Comparison of ENCODE assay signal across 3 cellular contexts in the genomic region with DNA sequence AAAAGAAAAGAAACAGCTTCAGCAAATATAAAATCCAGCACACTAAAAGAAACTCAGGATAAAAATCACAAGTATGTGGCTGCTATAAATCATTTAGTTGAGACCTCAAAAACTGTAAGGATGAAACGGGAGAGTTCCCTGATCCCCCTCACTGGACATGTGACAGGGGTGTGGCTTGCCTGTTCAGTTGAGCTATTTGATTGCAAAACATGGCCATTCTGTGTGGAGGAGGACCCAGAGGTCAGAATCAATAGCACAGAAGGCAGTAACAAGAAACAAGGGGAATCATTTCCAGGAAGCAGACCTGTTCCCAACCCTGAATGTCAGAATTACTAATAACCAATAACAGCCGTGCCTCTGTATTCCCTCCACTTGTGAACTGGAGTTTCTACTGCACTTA.
A peak's percentile ranks its signal among the peaks of the same experiment; 100 is the strongest.
TF ChIP-seq lines count a peak whose summit lies in the region.

No MANE protein-coding gene starts in this region.

TF ChIP-seq in liver, 16 proteins besides CTCF, POLR2A, EP300 and RAD21:
- TF ChIP-seq YY1 (IDR thresholded peaks at IDR 0.05) (no peak), MAX (IDR thresholded peaks at IDR 0.05) (no peak), HNF4G (IDR thresholded peaks at IDR 0.05) (no peak), TAF1 (conservative IDR thresholded peaks at IDR 0.05) (no peak), HNF4A (conservative IDR thresholded peaks at IDR 0.05) (peak; percentile 6 to 9)
- TF ChIP-seq, protein P1, sequence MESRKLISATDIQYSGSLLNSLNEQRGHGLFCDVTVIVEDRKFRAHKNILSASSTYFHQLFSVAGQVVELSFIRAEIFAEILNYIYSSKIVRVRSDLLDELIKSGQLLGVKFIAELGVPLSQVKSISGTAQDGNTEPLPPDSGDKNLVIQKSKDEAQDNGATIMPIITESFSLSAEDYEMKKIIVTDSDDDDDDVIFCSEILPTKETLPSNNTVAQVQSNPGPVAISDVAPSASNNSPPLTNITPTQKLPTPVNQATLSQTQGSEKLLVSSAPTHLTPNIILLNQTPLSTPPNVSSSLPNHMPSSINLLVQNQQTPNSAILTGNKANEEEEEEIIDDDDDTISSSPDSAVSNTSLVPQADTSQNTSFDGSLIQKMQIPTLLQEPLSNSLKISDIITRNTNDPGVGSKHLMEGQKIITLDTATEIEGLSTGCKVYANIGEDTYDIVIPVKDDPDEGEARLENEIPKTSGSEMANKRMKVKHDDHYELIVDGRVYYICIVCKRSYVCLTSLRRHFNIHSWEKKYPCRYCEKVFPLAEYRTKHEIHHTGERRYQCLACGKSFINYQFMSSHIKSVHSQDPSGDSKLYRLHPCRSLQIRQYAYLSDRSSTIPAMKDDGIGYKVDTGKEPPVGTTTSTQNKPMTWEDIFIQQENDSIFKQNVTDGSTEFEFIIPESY (IDR thresholded peaks at IDR 0.05), result no peak

TF ChIP-seq in HepG2, 621 proteins besides CTCF, POLR2A, EP300 and RAD21:
- TF ChIP-seq, protein P2, sequence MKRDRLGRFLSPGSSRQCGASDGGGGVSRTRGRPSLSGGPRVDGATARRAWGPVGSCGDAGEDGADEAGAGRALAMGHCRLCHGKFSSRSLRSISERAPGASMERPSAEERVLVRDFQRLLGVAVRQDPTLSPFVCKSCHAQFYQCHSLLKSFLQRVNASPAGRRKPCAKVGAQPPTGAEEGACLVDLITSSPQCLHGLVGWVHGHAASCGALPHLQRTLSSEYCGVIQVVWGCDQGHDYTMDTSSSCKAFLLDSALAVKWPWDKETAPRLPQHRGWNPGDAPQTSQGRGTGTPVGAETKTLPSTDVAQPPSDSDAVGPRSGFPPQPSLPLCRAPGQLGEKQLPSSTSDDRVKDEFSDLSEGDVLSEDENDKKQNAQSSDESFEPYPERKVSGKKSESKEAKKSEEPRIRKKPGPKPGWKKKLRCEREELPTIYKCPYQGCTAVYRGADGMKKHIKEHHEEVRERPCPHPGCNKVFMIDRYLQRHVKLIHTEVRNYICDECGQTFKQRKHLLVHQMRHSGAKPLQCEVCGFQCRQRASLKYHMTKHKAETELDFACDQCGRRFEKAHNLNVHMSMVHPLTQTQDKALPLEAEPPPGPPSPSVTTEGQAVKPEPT (CRISPR knock-in tag; IDR thresholded peaks at IDR 0.05; ENCODE audit: low read depth), result no peak
- TF ChIP-seq BCL3 (CRISPR knock-in tag; IDR thresholded peaks at IDR 0.05), result no peak
- no peak for TF ChIP-seq RBM22 (optimal IDR thresholded peaks at IDR 0.05; ENCODE audit: low read length)
- no peak for TF ChIP-seq RBFOX2 (IDR thresholded peaks at IDR 0.05; ENCODE audit: low read depth, low read length)
- no peak for TF ChIP-seq ZNF292 (CRISPR knock-in tag; IDR thresholded peaks at IDR 0.05; ENCODE audit: borderline replicate concordance, low read depth)
- TF ChIP-seq SMARCC2 (IDR thresholded peaks at IDR 0.05), result no peak
- TF ChIP-seq XBP1 (CRISPR knock-in tag; IDR thresholded peaks at IDR 0.05), result no peak
- no peak for TF ChIP-seq AHR (CRISPR knock-in tag; IDR thresholded peaks at IDR 0.05)
- no peak for TF ChIP-seq ZNF143 (CRISPR knock-in tag; IDR thresholded peaks at IDR 0.05)

TF ChIP-seq in K562, 482 proteins besides CTCF, POLR2A, EP300 and RAD21:
- TF ChIP-seq CEBPB (tag; IDR thresholded peaks at IDR 0.05), result peak; percentile 77
- TF ChIP-seq CHD1 (IDR thresholded peaks at IDR 0.05; ENCODE audit: low read length), result no peak
- TF ChIP-seq, protein P3, sequence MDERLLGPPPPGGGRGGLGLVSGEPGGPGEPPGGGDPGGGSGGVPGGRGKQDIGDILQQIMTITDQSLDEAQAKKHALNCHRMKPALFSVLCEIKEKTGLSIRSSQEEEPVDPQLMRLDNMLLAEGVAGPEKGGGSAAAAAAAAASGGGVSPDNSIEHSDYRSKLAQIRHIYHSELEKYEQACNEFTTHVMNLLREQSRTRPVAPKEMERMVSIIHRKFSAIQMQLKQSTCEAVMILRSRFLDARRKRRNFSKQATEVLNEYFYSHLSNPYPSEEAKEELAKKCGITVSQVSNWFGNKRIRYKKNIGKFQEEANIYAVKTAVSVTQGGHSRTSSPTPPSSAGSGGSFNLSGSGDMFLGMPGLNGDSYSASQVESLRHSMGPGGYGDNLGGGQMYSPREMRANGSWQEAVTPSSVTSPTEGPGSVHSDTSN (CRISPR knock-in tag; IDR thresholded peaks at IDR 0.05; ENCODE audit: low read depth), result no peak
- TF ChIP-seq, protein P3 (tag; conservative IDR thresholded peaks at IDR 0.05; ENCODE audit: low read depth), result no peak
- TF ChIP-seq GTF2B (IDR thresholded peaks at IDR 0.05; ENCODE audit: extremely low read depth, insufficient read length), result no peak
- TF ChIP-seq MEIS2 (IDR thresholded peaks at IDR 0.05; ENCODE audit: partially characterized antibody), result peak; percentile 44
- TF ChIP-seq MXI1 (IDR thresholded peaks at IDR 0.05; ENCODE audit: low read depth, low read length), result no peak
- TF ChIP-seq, protein P4, sequence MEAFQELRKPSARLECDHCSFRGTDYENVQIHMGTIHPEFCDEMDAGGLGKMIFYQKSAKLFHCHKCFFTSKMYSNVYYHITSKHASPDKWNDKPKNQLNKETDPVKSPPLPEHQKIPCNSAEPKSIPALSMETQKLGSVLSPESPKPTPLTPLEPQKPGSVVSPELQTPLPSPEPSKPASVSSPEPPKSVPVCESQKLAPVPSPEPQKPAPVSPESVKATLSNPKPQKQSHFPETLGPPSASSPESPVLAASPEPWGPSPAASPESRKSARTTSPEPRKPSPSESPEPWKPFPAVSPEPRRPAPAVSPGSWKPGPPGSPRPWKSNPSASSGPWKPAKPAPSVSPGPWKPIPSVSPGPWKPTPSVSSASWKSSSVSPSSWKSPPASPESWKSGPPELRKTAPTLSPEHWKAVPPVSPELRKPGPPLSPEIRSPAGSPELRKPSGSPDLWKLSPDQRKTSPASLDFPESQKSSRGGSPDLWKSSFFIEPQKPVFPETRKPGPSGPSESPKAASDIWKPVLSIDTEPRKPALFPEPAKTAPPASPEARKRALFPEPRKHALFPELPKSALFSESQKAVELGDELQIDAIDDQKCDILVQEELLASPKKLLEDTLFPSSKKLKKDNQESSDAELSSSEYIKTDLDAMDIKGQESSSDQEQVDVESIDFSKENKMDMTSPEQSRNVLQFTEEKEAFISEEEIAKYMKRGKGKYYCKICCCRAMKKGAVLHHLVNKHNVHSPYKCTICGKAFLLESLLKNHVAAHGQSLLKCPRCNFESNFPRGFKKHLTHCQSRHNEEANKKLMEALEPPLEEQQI (IDR thresholded peaks at IDR 0.05), result no peak
- TF ChIP-seq ZNF134 (CRISPR knock-in tag; conservative IDR thresholded peaks at IDR 0.05), result no peak
- TF ChIP-seq NCOA2 (IDR thresholded peaks at IDR 0.05; ENCODE audit: partially characterized antibody in 2 of 2), result no peak
- no peak for TF ChIP-seq MYBL2 (IDR thresholded peaks at IDR 0.05; ENCODE audit: low read depth)
- TF ChIP-seq MYBL2 (CRISPR knock-in tag; IDR thresholded peaks at IDR 0.05; ENCODE audit: borderline replicate concordance), result no peak
- TF ChIP-seq PHTF2 (CRISPR knock-in tag; IDR thresholded peaks at IDR 0.05), result no peak
- TF ChIP-seq FOXP1 (CRISPR knock-in tag; IDR thresholded peaks at IDR 0.05), result no peak
- no peak for TF ChIP-seq RBM39 (optimal IDR thresholded peaks at IDR 0.05; ENCODE audit: low read depth, low read length)
- TF ChIP-seq ASH1L (IDR thresholded peaks at IDR 0.05; ENCODE audit: borderline replicate concordance, low read depth, partially characterized antibody), result no peak
- TF ChIP-seq, protein P5, sequence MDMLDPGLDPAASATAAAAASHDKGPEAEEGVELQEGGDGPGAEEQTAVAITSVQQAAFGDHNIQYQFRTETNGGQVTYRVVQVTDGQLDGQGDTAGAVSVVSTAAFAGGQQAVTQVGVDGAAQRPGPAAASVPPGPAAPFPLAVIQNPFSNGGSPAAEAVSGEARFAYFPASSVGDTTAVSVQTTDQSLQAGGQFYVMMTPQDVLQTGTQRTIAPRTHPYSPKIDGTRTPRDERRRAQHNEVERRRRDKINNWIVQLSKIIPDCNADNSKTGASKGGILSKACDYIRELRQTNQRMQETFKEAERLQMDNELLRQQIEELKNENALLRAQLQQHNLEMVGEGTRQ (CRISPR knock-in tag; IDR thresholded peaks at IDR 0.05), result peak; percentile 50; the same call in 1 of the 2 replicates
